In the genomic region with DNA sequence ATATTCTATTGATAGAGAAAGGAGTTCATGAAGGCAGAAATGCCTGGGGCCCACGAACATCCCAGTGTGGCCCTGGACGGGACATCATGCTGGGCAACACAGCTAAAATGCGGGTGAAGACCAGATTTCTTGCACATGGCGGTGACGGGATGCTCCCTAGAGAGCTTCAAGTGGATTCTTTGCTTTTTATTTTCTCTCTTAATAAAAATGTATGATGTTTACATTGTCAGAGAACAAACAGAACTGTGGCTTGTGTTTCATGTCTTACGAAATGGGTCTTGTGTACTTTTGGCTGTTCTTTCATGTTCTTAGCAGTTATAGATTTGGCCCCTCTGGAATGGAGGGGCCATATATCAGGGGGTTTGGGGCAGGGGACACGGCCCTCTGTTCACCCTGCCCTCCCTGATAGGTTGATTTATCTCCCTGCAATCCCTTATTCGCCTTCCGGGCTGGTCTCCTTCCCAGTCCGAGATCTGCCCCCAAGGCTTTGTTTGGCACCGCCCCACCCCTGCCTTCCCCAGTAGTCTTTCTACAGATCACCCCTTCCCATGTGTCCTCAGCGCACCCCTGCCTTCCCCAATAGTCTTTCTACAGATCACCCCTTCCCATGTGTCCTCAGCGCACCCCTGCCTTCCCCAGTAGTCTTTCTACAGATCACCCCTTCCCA, we compare ENCODE assay signal across 1 cellular context.
TF ChIP-seq lines count a peak whose summit lies in the region.

No MANE protein-coding gene starts in this region.

TF ChIP-seq in HepG2, 621 proteins besides CTCF, POLR2A, EP300 and RAD21 (continued from another document and continues in another):
- no peak for TF ChIP-seq UBTF (CRISPR knock-in tag; IDR thresholded peaks at IDR 0.05)
- no peak for TF ChIP-seq ZIK1 (CRISPR knock-in tag; IDR thresholded peaks at IDR 0.05; ENCODE audit: borderline replicate concordance, low read depth)
- no peak for TF ChIP-seq MYNN (CRISPR knock-in tag; IDR thresholded peaks at IDR 0.05; ENCODE audit: low read depth)
- TF ChIP-seq, protein P1, sequence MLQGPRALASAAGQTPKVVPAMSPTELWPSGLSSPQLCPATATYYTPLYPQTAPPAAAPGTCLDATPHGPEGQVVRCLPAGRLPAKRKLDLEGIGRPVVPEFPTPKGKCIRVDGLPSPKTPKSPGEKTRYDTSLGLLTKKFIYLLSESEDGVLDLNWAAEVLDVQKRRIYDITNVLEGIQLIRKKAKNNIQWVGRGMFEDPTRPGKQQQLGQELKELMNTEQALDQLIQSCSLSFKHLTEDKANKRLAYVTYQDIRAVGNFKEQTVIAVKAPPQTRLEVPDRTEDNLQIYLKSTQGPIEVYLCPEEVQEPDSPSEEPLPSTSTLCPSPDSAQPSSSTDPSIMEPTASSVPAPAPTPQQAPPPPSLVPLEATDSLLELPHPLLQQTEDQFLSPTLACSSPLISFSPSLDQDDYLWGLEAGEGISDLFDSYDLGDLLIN (CRISPR knock-in tag; IDR thresholded peaks at IDR 0.05; ENCODE audit: borderline replicate concordance): no peak
- no peak for TF ChIP-seq REPIN1 (CRISPR knock-in tag; IDR thresholded peaks at IDR 0.05; ENCODE audit: borderline replicate concordance, low read depth)
- TF ChIP-seq NFIB (CRISPR knock-in tag; IDR thresholded peaks at IDR 0.05; ENCODE audit: borderline replicate concordance): no peak
- no peak for TF ChIP-seq STAG1 (CRISPR knock-in tag; IDR thresholded peaks at IDR 0.05)
- TF ChIP-seq NBN (conservative IDR thresholded peaks at IDR 0.05): no peak
- no peak for TF ChIP-seq MTA1 (CRISPR knock-in tag; IDR thresholded peaks at IDR 0.05; ENCODE audit: borderline replicate concordance)
- no peak for TF ChIP-seq RARG (CRISPR knock-in tag; IDR thresholded peaks at IDR 0.05; ENCODE audit: low read depth)
- no peak for TF ChIP-seq BRCA1 (CRISPR knock-in tag; IDR thresholded peaks at IDR 0.05)
- TF ChIP-seq JUNB (CRISPR knock-in tag; IDR thresholded peaks at IDR 0.05; ENCODE audit: borderline replicate concordance): no peak
- no peak for TF ChIP-seq ARNT (IDR thresholded peaks at IDR 0.05)
- TF ChIP-seq ZZZ3 (CRISPR knock-in tag; IDR thresholded peaks at IDR 0.05; ENCODE audit: borderline replicate concordance): no peak
- TF ChIP-seq ZNF530 (CRISPR knock-in tag; IDR thresholded peaks at IDR 0.05; ENCODE audit: low read depth): no peak
- TF ChIP-seq ATRX (CRISPR knock-in tag; IDR thresholded peaks at IDR 0.05; ENCODE audit: borderline replicate concordance): no peak
- TF ChIP-seq, protein P2, sequence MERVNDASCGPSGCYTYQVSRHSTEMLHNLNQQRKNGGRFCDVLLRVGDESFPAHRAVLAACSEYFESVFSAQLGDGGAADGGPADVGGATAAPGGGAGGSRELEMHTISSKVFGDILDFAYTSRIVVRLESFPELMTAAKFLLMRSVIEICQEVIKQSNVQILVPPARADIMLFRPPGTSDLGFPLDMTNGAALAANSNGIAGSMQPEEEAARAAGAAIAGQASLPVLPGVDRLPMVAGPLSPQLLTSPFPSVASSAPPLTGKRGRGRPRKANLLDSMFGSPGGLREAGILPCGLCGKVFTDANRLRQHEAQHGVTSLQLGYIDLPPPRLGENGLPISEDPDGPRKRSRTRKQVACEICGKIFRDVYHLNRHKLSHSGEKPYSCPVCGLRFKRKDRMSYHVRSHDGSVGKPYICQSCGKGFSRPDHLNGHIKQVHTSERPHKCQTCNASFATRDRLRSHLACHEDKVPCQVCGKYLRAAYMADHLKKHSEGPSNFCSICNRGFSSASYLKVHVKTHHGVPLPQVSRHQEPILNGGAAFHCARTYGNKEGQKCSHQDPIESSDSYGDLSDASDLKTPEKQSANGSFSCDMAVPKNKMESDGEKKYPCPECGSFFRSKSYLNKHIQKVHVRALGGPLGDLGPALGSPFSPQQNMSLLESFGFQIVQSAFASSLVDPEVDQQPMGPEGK (CRISPR knock-in tag; IDR thresholded peaks at IDR 0.05): peak; percentile 67
- TF ChIP-seq, protein P3, sequence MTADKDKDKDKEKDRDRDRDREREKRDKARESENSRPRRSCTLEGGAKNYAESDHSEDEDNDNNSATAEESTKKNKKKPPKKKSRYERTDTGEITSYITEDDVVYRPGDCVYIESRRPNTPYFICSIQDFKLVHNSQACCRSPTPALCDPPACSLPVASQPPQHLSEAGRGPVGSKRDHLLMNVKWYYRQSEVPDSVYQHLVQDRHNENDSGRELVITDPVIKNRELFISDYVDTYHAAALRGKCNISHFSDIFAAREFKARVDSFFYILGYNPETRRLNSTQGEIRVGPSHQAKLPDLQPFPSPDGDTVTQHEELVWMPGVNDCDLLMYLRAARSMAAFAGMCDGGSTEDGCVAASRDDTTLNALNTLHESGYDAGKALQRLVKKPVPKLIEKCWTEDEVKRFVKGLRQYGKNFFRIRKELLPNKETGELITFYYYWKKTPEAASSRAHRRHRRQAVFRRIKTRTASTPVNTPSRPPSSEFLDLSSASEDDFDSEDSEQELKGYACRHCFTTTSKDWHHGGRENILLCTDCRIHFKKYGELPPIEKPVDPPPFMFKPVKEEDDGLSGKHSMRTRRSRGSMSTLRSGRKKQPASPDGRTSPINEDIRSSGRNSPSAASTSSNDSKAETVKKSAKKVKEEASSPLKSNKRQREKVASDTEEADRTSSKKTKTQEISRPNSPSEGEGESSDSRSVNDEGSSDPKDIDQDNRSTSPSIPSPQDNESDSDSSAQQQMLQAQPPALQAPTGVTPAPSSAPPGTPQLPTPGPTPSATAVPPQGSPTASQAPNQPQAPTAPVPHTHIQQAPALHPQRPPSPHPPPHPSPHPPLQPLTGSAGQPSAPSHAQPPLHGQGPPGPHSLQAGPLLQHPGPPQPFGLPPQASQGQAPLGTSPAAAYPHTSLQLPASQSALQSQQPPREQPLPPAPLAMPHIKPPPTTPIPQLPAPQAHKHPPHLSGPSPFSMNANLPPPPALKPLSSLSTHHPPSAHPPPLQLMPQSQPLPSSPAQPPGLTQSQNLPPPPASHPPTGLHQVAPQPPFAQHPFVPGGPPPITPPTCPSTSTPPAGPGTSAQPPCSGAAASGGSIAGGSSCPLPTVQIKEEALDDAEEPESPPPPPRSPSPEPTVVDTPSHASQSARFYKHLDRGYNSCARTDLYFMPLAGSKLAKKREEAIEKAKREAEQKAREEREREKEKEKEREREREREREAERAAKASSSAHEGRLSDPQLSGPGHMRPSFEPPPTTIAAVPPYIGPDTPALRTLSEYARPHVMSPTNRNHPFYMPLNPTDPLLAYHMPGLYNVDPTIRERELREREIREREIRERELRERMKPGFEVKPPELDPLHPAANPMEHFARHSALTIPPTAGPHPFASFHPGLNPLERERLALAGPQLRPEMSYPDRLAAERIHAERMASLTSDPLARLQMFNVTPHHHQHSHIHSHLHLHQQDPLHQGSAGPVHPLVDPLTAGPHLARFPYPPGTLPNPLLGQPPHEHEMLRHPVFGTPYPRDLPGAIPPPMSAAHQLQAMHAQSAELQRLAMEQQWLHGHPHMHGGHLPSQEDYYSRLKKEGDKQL (CRISPR knock-in tag; IDR thresholded peaks at IDR 0.05; ENCODE audit: low read depth): peak; percentile 62; the same call in 1 of the 2 replicates
- no peak for TF ChIP-seq TOE1 (CRISPR knock-in tag; IDR thresholded peaks at IDR 0.05)
- TF ChIP-seq, protein P4, sequence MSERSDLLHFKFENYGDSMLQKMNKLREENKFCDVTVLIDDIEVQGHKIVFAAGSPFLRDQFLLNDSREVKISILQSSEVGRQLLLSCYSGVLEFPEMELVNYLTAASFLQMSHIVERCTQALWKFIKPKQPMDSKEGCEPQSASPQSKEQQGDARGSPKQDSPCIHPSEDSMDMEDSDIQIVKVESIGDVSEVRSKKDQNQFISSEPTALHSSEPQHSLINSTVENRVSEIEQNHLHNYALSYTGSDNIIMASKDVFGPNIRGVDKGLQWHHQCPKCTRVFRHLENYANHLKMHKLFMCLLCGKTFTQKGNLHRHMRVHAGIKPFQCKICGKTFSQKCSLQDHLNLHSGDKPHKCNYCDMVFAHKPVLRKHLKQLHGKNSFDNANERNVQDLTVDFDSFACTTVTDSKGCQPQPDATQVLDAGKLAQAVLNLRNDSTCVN (CRISPR knock-in tag; IDR thresholded peaks at IDR 0.05; ENCODE audit: borderline replicate concordance): no peak
- no peak for TF ChIP-seq ZNF766 (CRISPR knock-in tag; IDR thresholded peaks at IDR 0.05; ENCODE audit: borderline replicate concordance)
- TF ChIP-seq HINFP (CRISPR knock-in tag; IDR thresholded peaks at IDR 0.05; ENCODE audit: low read depth): no peak
- TF ChIP-seq SP2 (CRISPR knock-in tag; IDR thresholded peaks at IDR 0.05): no peak
- TF ChIP-seq CEBPZ (IDR thresholded peaks at IDR 0.05; ENCODE audit: low read length): no peak
- TF ChIP-seq, protein P5, sequence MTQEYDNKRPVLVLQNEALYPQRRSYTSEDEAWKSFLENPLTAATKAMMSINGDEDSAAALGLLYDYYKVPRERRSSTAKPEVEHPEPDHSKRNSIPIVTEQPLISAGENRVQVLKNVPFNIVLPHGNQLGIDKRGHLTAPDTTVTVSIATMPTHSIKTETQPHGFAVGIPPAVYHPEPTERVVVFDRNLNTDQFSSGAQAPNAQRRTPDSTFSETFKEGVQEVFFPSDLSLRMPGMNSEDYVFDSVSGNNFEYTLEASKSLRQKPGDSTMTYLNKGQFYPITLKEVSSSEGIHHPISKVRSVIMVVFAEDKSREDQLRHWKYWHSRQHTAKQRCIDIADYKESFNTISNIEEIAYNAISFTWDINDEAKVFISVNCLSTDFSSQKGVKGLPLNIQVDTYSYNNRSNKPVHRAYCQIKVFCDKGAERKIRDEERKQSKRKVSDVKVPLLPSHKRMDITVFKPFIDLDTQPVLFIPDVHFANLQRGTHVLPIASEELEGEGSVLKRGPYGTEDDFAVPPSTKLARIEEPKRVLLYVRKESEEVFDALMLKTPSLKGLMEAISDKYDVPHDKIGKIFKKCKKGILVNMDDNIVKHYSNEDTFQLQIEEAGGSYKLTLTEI (CRISPR knock-in tag; conservative IDR thresholded peaks at IDR 0.05): no peak
- peak; percentile 67 for TF ChIP-seq RXRB (CRISPR knock-in tag; IDR thresholded peaks at IDR 0.05; ENCODE audit: borderline replicate concordance)
